Comparison of ENCODE assay signal across 13 cellular contexts in genomic region chr13:51861728-51862300, GRCh38. TPM values are rescaled to one million over a fixed set of nuclear protein-coding genes. Genes with fewer than 3 reads are reported as not detected.
DNase-seq lines count a peak whose midpoint lies in the region; ATAC-seq, FAIRE-seq and TF ChIP-seq lines count a peak whose summit lies in the region.
"Had no signal": no experiment of that assay in that cellular context is flagged by ENCODE, and none has a peak within 500 bp of the region (broad histone marks: within the 10 kb centered on the region; RNA-seq: fewer than 3 reads in every experiment).

CCDC70 (plus strand) TSS chr13:51861969; CDS start chr13:51865412, 3,443 bp downstream.

- 21% methylated on average over 5 of the region's 5 CpGs for WGBS in K562 (ENCODE audit: insufficient coverage, low coverage, missing lambda C conversion rate)

- in situ Hi-C loops in K562 (cut with MboI) = no loop called here

- intact Hi-C loops in PC-3 (cut with micrococcal nuclease) = no loop called here
- intact Hi-C loops in K562 (cut with micrococcal nuclease) = no loop called here
- intact Hi-C loops in left lung (cut with DNase I) = no loop called here

- BruUV-seq in PC-3 (replicated peaks; lab: Mats Ljungman, UMichigan) (no TSS peak), K562 (replicated peaks; lab: Mats Ljungman, UMichigan) (no TSS peak)

- H3K36me3 ChIP-seq in PC-3 (ENCODE audit: low read depth, low read length) (no peaks in the 10 kb centered on the region), K562 (ENCODE audit: control insufficient read depth, insufficient read depth, low read length) (no peaks in the 10 kb centered on the region), left lung (no peaks in the 10 kb centered on the region)
- H3K36me3 ChIP-seq: transverse colon had no signal

- no peaks in the 10 kb centered on the region for H4K20me1 ChIP-seq in PC-3 (ENCODE audit: low read length)
- H4K20me1 ChIP-seq in K562 (replicated peaks; ENCODE audit: control insufficient read depth, insufficient read depth, low read length) = no peaks in the 10 kb centered on the region

- no peak for TF ChIP-seq POLR2A in K562 (conservative IDR thresholded peaks at IDR 0.05)

- POLR2A ChIA-PET in PC-3 (lab: Charles Lee; ENCODE audit: unreplicated experiment) (no interaction called here), K562 (lab: Yijun Ruan, JAX) (no interaction called here)

- no peak within 1 kb of the TSS for H3K4me3 ChIP-seq in PC-3 (ENCODE audit: low read length)
- H3K4me3 ChIP-seq in K562 = no peak within 1 kb of the TSS
- H3K4me3 ChIP-seq in left lung = no peak within 1 kb of the TSS
- H3K4me3 ChIP-seq: lung, transverse colon had no signal

- H3K27me3 ChIP-seq in PC-3 (ENCODE audit: low read length) (no peaks in the 10 kb centered on the region), K562 (ENCODE audit: control insufficient read depth in 2 of 2, insufficient read depth in 2 of 2, low read length in 2 of 2) (no peaks in the 10 kb centered on the region), left lung (no peaks in the 10 kb centered on the region)
- H3K27me3 ChIP-seq: transverse colon had no signal

- H3K9me1 ChIP-seq in K562 (ENCODE audit: control insufficient read depth, insufficient read depth, low read length) = no peaks in the 10 kb centered on the region

- peak; percentile 29 for FAIRE-seq in K562 (lab: Jason Lieb, UNC)

- H3K9ac ChIP-seq in PC-3 (ENCODE audit: low read length) (no peak within 1 kb of the TSS), K562 (ENCODE audit: insufficient read depth in 1 of 2, low read depth in 2 of 2, low read length in 2 of 2) (no peak within 1 kb of the TSS)

- 0 out of 2 replicates have a peak, but pooled peaks have one; percentile 13 for TF ChIP-seq EP300 in K562 (IDR thresholded peaks at IDR 0.05; ENCODE audit: low read length)

- no peaks in the 10 kb centered on the region for H3K9me2 ChIP-seq in PC-3 (replicated peaks; ENCODE audit: low read length)

- CTCF ChIA-PET in PC-3 (lab: Charles Lee) (no interaction called here), K562 (lab: Yijun Ruan, JAX; ENCODE audit: low intra/inter-chr PET ratio) (no interaction called here)

- no peak within 1 kb of the TSS for H3K4me2 ChIP-seq in PC-3 (ENCODE audit: low read length)
- no peak within 1 kb of the TSS for H3K4me2 ChIP-seq in K562 (ENCODE audit: insufficient read depth, low read length)

- DNase-seq in activated T-cell treated with anti-CD3 and anti-CD28 coated beads for 48 hours (ENCODE audit: low read depth) = peak; percentile 12
- DNase-seq in activated T-cell treated with anti-CD3 and anti-CD28 coated beads for 4 hours = no peak
- DNase-seq in PC-3 = peak; percentile 72
- peak; percentile 19 to 50 (median 29) for DNase-seq in K562 (ENCODE audit: extremely low read depth in 1 of 4, low spot score in 3 of 4)
- DNase-seq in stimulated activated CD8-positive, alpha-beta memory T cell treated with anti-CD3 and anti-CD28 coated beads, Interleukin-4, amount 100 ng/mL, for 48 hours = peak; percentile 65
- no peak for DNase-seq in NCI-H2029 (lab: John Stamatoyannopoulos, UW)
- DNase-seq in left lung = no peak
- no peak for DNase-seq in NCI-H345 (lab: John Stamatoyannopoulos, UW)
- DNase-seq: NCI-H1930, posterior cingulate gyrus, T1000, transverse colon had no signal

- H3K79me2 ChIP-seq in PC-3 (ENCODE audit: low read length) (no peaks in the 10 kb centered on the region), K562 (ENCODE audit: control insufficient read depth, insufficient read depth, low read length) (no peaks in the 10 kb centered on the region)

- H3F3A ChIP-seq in PC-3 (ENCODE audit: low read length, unreplicated experiment) = peaks cover 9% of the 10 kb centered on the region

- no peak for TF ChIP-seq RAD21 in K562 (CRISPR knock-in tag; conservative IDR thresholded peaks at IDR 0.05 in 1 of 2, IDR thresholded peaks at IDR 0.05 in 1 of 2)

- ATAC-seq in PC-3 = peak; percentile 43
- peak; percentile 65; the same call in 2 of the 3 replicates for ATAC-seq in K562
- ATAC-seq in left lung = no peak

- H3K27ac ChIP-seq in PC-3 (ENCODE audit: low read length) (no peak within 1 kb of the TSS), K562 (ENCODE audit: extremely low read depth, low read depth, low read length) (no peak within 1 kb of the TSS), left lung (no peak within 1 kb of the TSS)
- H3K27ac ChIP-seq: transverse colon had no signal

- TF ChIP-seq CTCF in PC-3 (conservative IDR thresholded peaks at IDR 0.05; ENCODE audit: low read depth, low read length) = no peak
- no peak for TF ChIP-seq CTCF in K562 (IDR thresholded peaks at IDR 0.05 in 2 of 3, conservative IDR thresholded peaks at IDR 0.05 in 1 of 3; ENCODE audit: insufficient read depth in 2 of 3, low read depth in 1 of 3, low read length in 3 of 3)
- no peak for TF ChIP-seq CTCF in left lung (IDR thresholded peaks at IDR 0.05)

- H3K4me1 ChIP-seq in PC-3 (ENCODE audit: insufficient read depth, low read length) (peaks cover 36% of the 10 kb centered on the region), K562 (replicated peaks in 1 of 2; ENCODE audit: control insufficient read depth in 2 of 2, insufficient read depth in 2 of 2, low read length in 2 of 2) (no peaks in the 10 kb centered on the region; a peak in 1 of 5 replicates), left lung (no peaks in the 10 kb centered on the region)
- H3K4me1 ChIP-seq: transverse colon had no signal

- H3K9me3 ChIP-seq in PC-3 (ENCODE audit: low read length) (no peaks in the 10 kb centered on the region), K562 (replicated peaks; ENCODE audit: control insufficient read depth, insufficient read depth, low read depth, low read length) (no peaks in the 10 kb centered on the region), left lung (no peaks in the 10 kb centered on the region)
- H3K9me3 ChIP-seq: transverse colon had no signal

- H2AFZ ChIP-seq in PC-3 (ENCODE audit: low read length) (0 out of 2 replicates have a peak within 1 kb of the TSS, but pooled peaks have one; percentile 26), K562 (ENCODE audit: low read depth, low read length) (no peak within 1 kb of the TSS)

TF ChIP-seq in K562, 482 proteins besides CTCF, POLR2A, EP300 and RAD21 (continues in another document):
- TF ChIP-seq ZNF217 (CRISPR knock-in tag; IDR thresholded peaks at IDR 0.05) = no peak
- TF ChIP-seq IRF2 (CRISPR knock-in tag; IDR thresholded peaks at IDR 0.05) = no peak
- TF ChIP-seq CCAR2 (IDR thresholded peaks at IDR 0.05; ENCODE audit: low read depth, low read length) = no peak
- peak; percentile 85 for TF ChIP-seq ATF3 (IDR thresholded peaks at IDR 0.05)
- TF ChIP-seq ATF3 (CRISPR knock-in tag; conservative IDR thresholded peaks at IDR 0.05) = no peak
- TF ChIP-seq CTCFL (IDR thresholded peaks at IDR 0.05; ENCODE audit: borderline replicate concordance, insufficient read depth, low read depth, low read length, poor library complexity, severe bottlenecking) = no peak
- TF ChIP-seq SRSF9 (IDR thresholded peaks at IDR 0.05; ENCODE audit: borderline replicate concordance, low read depth, low read length) = no peak
- TF ChIP-seq DIDO1 (tag; IDR thresholded peaks at IDR 0.05; ENCODE audit: low read depth) = no peak
- no peak for TF ChIP-seq TEAD2 (tag; IDR thresholded peaks at IDR 0.05)
- no peak for TF ChIP-seq ZSCAN32 (CRISPR knock-in tag; IDR thresholded peaks at IDR 0.05)
- TF ChIP-seq CBX3 (IDR thresholded peaks at IDR 0.05; ENCODE audit: borderline replicate concordance in 1 of 2, low read length in 2 of 2) = no peak
- no peak for TF ChIP-seq SRSF1 (IDR thresholded peaks at IDR 0.05; ENCODE audit: low read depth, low read length)
- no peak for TF ChIP-seq MCM3 (IDR thresholded peaks at IDR 0.05)
- TF ChIP-seq TSC22D4 (tag; IDR thresholded peaks at IDR 0.05) = no peak

RNA-seq across cellular contexts. Expression of gene CCDC70, which starts in this region (rescaled TPM):
- not detected in 2 replicates for total RNA-seq in PC-3 (2014; rRNA removed)
- total RNA-seq in K562 (2011; cell fraction: chromatin; rRNA removed; ENCODE audit: low replicate concordance) = not detected in 2 replicates
- not detected in 2 replicates for total RNA-seq in K562 (2011; cell fraction: nucleolus; rRNA removed)
- total RNA-seq in K562 (2011; cell fraction: nucleoplasm; rRNA removed) = not detected in 2 replicates
- total RNA-seq in K562 (2014; rRNA removed) = not detected in 2 replicates
- not detected in 2 replicates for total RNA-seq in K562 (2014; rRNA removed; fragmentation: Illumina TruSeq; extraction: Trizol)
- 0.19 TPM in 1 of 2 replicates, not detected in the other for total RNA-seq in K562 (2015; rRNA removed; fragmentation: Illumina TruSeq; extraction: Trizol)
- not detected in 2 replicates for total RNA-seq in K562 (2021)
- polyA plus RNA-seq in K562 (2011; rRNA removed) = not detected in 2 replicates
- polyA plus RNA-seq in K562 (2011; cell fraction: cytosol; rRNA removed) = not detected in 2 replicates
- not detected in 2 replicates for polyA plus RNA-seq in K562 (2011; cell fraction: nucleus; rRNA removed)
- 0.17 and 0.25 TPM in 2 replicates for polyA plus RNA-seq in K562 (2012)
- not detected in 2 replicates for polyA plus RNA-seq in K562 (2014; fragmentation: Illumina TruSeq; extraction: Trizol)
- not detected for polyA plus RNA-seq in K562 (2014; fragmentation: Nextera tagmentation; extraction: Ambion mirVana)
- polyA plus RNA-seq in K562 (2014; rRNA removed) = not detected in 2 replicates
- polyA minus RNA-seq in K562 (2011; rRNA and poly(A)+ RNA removed) = not detected in 2 replicates
- not detected in 2 replicates for polyA minus RNA-seq in K562 (2011; cell fraction: cytosol; rRNA and poly(A)+ RNA removed)
- not detected in 2 replicates for polyA minus RNA-seq in K562 (2011; cell fraction: nucleus; rRNA and poly(A)+ RNA removed)
- not detected for total RNA-seq in left lung
- total RNA-seq: lung, transverse colon had no signal
- polyA plus RNA-seq: lung had no signal

Comparison
In these comparisons a context has a peak if more than half of its experiments do, and no peak if none do; other contexts are left out.
1. DNase-seq: peak in activated T-cell treated with anti-CD3 and anti-CD28 coated beads for 48 hours (single experiment) and stimulated activated CD8-positive, alpha-beta memory T cell treated with anti-CD3 and anti-CD28 coated beads, Interleukin-4, amount 100 ng/mL, for 48 hours (single experiment); none in activated T-cell treated with anti-CD3 and anti-CD28 coated beads for 4 hours (single experiment), NCI-H2029 (single experiment), left lung (0 of 2) and NCI-H345 (single experiment).
2. Peak in DNase-seq and ATAC-seq in PC-3; RNA of the gene not detected or under 1 TPM.
3. Peak in DNase-seq and ATAC-seq in K562; RNA of the gene not detected or under 1 TPM.